ENCODE assay signal across 8 cellular contexts in the genomic region with DNA sequence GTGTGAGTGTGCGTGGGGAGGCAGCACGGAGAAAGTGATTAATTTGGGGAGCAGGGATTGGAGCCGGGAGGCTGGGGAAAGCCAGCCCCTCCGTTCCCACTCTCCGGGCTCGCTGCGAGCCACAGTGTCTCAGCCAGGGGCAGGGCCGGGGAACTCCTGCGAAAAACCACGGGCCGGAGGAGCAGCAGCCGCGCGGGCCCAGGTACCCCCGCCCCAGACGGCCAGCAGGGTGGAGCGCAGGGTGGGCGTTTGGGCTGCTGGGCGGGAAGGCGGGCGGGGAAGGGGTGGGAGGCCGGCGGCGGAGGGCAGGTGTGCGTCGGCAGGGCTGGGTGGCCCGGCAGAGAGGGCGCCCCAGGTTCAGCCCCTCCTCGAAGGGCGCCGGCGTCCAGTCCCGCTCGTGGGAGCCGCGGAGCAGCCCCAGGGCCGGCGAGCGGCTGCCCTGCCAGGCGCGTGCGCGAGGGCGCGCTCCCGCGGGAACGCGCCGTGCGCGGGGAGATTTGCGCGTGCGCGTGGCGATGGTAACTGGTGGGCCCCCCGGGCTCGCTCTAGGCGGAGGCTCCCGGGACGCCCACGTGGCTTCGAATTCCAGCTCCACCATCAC. TPM values are rescaled to one million over a fixed set of nuclear protein-coding genes. Genes with fewer than 3 reads are reported as not detected.
A peak's percentile ranks its signal among the peaks of the same experiment; 100 is the strongest.
DNase-seq lines count a peak whose midpoint lies in the region; ATAC-seq and TF ChIP-seq lines count a peak whose summit lies in the region.

No MANE protein-coding gene starts in this region.

- H3K4me1 Mint-ChIP-seq in progenitor cell of endocrine pancreas (ENCODE audit: low read depth), result peaks cover 11% of the 10 kb centered on the region

- no peaks in the 10 kb centered on the region for H3K36me3 Mint-ChIP-seq in progenitor cell of endocrine pancreas (ENCODE audit: insufficient read depth)

- TF ChIP-seq CTCF in GM13977 (IDR thresholded peaks at IDR 0.05; ENCODE audit: extremely low read depth, insufficient read depth, missing control alignments), result no peak
- TF ChIP-seq CTCF in progenitor cell of endocrine pancreas (IDR thresholded peaks at IDR 0.05; ENCODE audit: unreplicated experiment), result no peak

- DNase-seq in GM13977 (ENCODE audit: low spot score), result peak; percentile 60
- DNase-seq in progenitor cell of endocrine pancreas (ENCODE audit: low spot score, unreplicated experiment), result peak; percentile 31
- DNase-seq in stimulated activated CD4-positive, alpha-beta T cell treated with anti-CD3 and anti-CD28 coated beads, Interleukin-4, amount 100 ng/mL, for 4 hours, result no peak
- no peak for DNase-seq in activated CD8-positive, alpha-beta memory T cell treated with anti-CD3 and anti-CD28 coated beads for 24 hours
- no peak for DNase-seq in NCI-H2029 treated with DMSO at 0.1 percent for 48 hours (lab: John Stamatoyannopoulos, UW)

- H3K27ac Mint-ChIP-seq in progenitor cell of endocrine pancreas, result no peak overlapping the region

- in situ Hi-C loops in GM13977 (cut with MboI; ENCODE audit: low pct_unique_long_range_greater_than_20kb, low sequenced_read_pairs, unreplicated experiment), result no loop called here

- peaks cover 56% of the 10 kb centered on the region for H3K27me3 Mint-ChIP-seq in progenitor cell of endocrine pancreas

- H3K9me3 Mint-ChIP-seq in progenitor cell of endocrine pancreas (ENCODE audit: low read depth), result peaks cover 5% of the 10 kb centered on the region

- H3K4me3 Mint-ChIP-seq in progenitor cell of endocrine pancreas (ENCODE audit: low read depth), result peak overlapping the region; percentile 85

- ATAC-seq in HG03175 (IDR thresholded peaks at IDR 0.05; ENCODE audit: unreplicated experiment) (peak; percentile 34), esophagus mucosa (peak; percentile 28), GM18870 (IDR thresholded peaks at IDR 0.05; ENCODE audit: unreplicated experiment) (no peak)

RNA-seq across cellular contexts. Expression of a gene that starts 1.4 kb away (rescaled TPM):
- total RNA-seq in esophagus mucosa, result 10.0 TPM
- 24.7 and 32.5 TPM in 2 replicates for total RNA-seq in progenitor cell of endocrine pancreas

Comparison
In these comparisons a context has a peak if more than half of its experiments do, and no peak if none do; other contexts are left out.
1. DNase-seq: peak in GM13977 (single experiment) and progenitor cell of endocrine pancreas (single experiment); none in stimulated activated CD4-positive, alpha-beta T cell treated with anti-CD3 and anti-CD28 coated beads, Interleukin-4, amount 100 ng/mL, for 4 hours (0 of 2), activated CD8-positive, alpha-beta memory T cell treated with anti-CD3 and anti-CD28 coated beads for 24 hours (single experiment) and NCI-H2029 treated with DMSO at 0.1 percent for 48 hours (single experiment).